12 cellular contexts compared by ENCODE assay signal in genomic region chr2:237791977-237792727, GRCh38. TPM values are rescaled to one million over a fixed set of nuclear protein-coding genes. Genes with fewer than 3 reads are reported as not detected.
DNase-seq lines count a peak whose midpoint lies in the region; ATAC-seq, FAIRE-seq and TF ChIP-seq lines count a peak whose summit lies in the region.
"Had no signal": no experiment of that assay in that cellular context is flagged by ENCODE, and none has a peak within 500 bp of the region (broad histone marks: within the 10 kb centered on the region; RNA-seq: fewer than 3 reads in every experiment).

No MANE protein-coding gene starts in this region.

- no peak for TF ChIP-seq CTCF in Calu3 (IDR thresholded peaks at IDR 0.05; ENCODE audit: unreplicated experiment)
- peak; percentile 42 for TF ChIP-seq CTCF in cardiac fibroblast (IDR thresholded peaks at IDR 0.05; ENCODE audit: low read depth, low read length)
- peak; percentile 78 for TF ChIP-seq CTCF in HepG2 (CRISPR knock-in tag; IDR thresholded peaks at IDR 0.05)

- no peaks in the 10 kb centered on the region for H3K27me3 ChIP-seq in HepG2 (ENCODE audit: control insufficient read depth in 1 of 2, insufficient read depth in 2 of 2, low read length in 2 of 2)
- no peaks in the 10 kb centered on the region for H3K27me3 ChIP-seq in Karpas-422 (ENCODE audit: low read length)

- H3K27ac Mint-ChIP-seq in Calu3 (ENCODE audit: unreplicated experiment), result no peak overlapping the region
- H3K27ac Mint-ChIP-seq: activated T-helper 1 cell treated with anti-CD3 and anti-CD28 coated beads, Interleukin-12 subunit alpha, Interleukin-12 subunit beta, Interleukin-2, Interleukin-4 antibody, amounts not matched to agents 30 ng/mL and 10 ng/mL and 1 ng/mL, durations not matched to agents 14 hours and 24 hours and 36 hours; natural killer cell treated with Interleukin-12 subunit alpha and Interleukin-12 subunit beta and Interleukin-15 and Interleukin-18, amount 100 ng/mL, for 72 hours had no signal

- BruUV-seq in Calu3 (replicated peaks; lab: Mats Ljungman, UMichigan) (TSS peak; percentile 19), HepG2 (replicated peaks; lab: Mats Ljungman, UMichigan) (no TSS peak)

- POLR2A ChIA-PET in HepG2 (lab: Yijun Ruan, JAX), result no interaction called here

- intact Hi-C loops in Calu3 (cut with micrococcal nuclease; ENCODE audit: unreplicated experiment) (no loop called here), HepG2 (cut with micrococcal nuclease; ENCODE audit: unreplicated experiment) (no loop called here), head of caudate nucleus (cut with DNase I) (no loop called here)

- ATAC-seq in HepG2 (peak; percentile 97), GM21723 (IDR thresholded peaks at IDR 0.05; ENCODE audit: unreplicated experiment) (no peak)
- ATAC-seq: natural killer cell treated with Interleukin-12 subunit alpha and Interleukin-12 subunit beta and Interleukin-15 and Interleukin-18, amount 100 ng/mL, for 72 hours had no signal

- no peaks in the 10 kb centered on the region for H3K79me2 ChIP-seq in HepG2 (ENCODE audit: insufficient read depth, low read length)
- H3K79me2 ChIP-seq in Karpas-422 (ENCODE audit: low read length), result no peaks in the 10 kb centered on the region

- peak; percentile 81 for FAIRE-seq in HepG2 (lab: Jason Lieb, UNC)

- TF ChIP-seq RAD21 in HepG2 (CRISPR knock-in tag; IDR thresholded peaks at IDR 0.05), result peak; percentile 61

- H3K36me3 ChIP-seq in HepG2 (replicated peaks in 1 of 2; ENCODE audit: control insufficient read depth in 1 of 2, insufficient read depth in 2 of 2, low read length in 2 of 2), result no peaks in the 10 kb centered on the region
- H3K36me3 ChIP-seq in Karpas-422 (ENCODE audit: insufficient read depth, low read length), result no peaks in the 10 kb centered on the region

- TF ChIP-seq POLR2A in HepG2 (IDR thresholded peaks at IDR 0.05; ENCODE audit: insufficient read depth in 1 of 2, low read depth in 2 of 2, low read length in 2 of 2), result no peak

- H3K9me3 ChIP-seq in HepG2 (ENCODE audit: low read length), result no peaks in the 10 kb centered on the region
- H3K9me3 ChIP-seq in Karpas-422 (ENCODE audit: low read length), result no peaks in the 10 kb centered on the region; the same call in 1 of the 2 replicates

- DNase-seq in Calu3 (peak; percentile 13), HuH-7.5 (ENCODE audit: low spot score) (peak; percentile 36), cardiac fibroblast (ENCODE audit: low read depth in 2 of 2) (peak; percentile 26 to 40), HepG2 (ENCODE audit: low spot score) (peak; percentile 77), head of caudate nucleus (no peak), Karpas-422 (no peak)
- DNase-seq in stimulated activated CD4-positive, alpha-beta T cell treated with anti-CD3 and anti-CD28 coated beads, Interleukin-4, amount 100 ng/mL, for 24 hours, result no peak
- DNase-seq: stimulated activated CD4-positive, alpha-beta T cell treated with anti-CD3 and anti-CD28 coated beads, Interleukin-2, amount 100 ng/mL, for 24 hours; T1000 had no signal

- WGBS in HepG2 (ENCODE audit: low lambda C conversion rate), result 30% methylated on average over 6 of the region's 6 CpGs

- peaks cover 13% of the 10 kb centered on the region for H3K4me1 ChIP-seq in HepG2 (ENCODE audit: insufficient read depth, low read length)
- H3K4me1 ChIP-seq in Karpas-422 (ENCODE audit: low read length), result no peaks in the 10 kb centered on the region

- CTCF ChIA-PET in Calu3 (lab: Charles Lee), result interaction anchor here (0.5 kb wide), 1 partner anchor 9 kb away, joined by 3 read pairs; no protein-coding TSS in a partner anchor
- CTCF ChIA-PET in HepG2 (lab: Yijun Ruan, JAX; ENCODE audit: low intra/inter-chr PET ratio, low total read pairs), result no interaction called here

- peaks cover under 1% of the 10 kb centered on the region for H3K36me3 Mint-ChIP-seq in Calu3 (ENCODE audit: insufficient read depth, unreplicated experiment)

- H3K27ac ChIP-seq in HepG2 (ENCODE audit: extremely low read length, insufficient read depth, low read length) (no peak overlapping the region), Karpas-422 (ENCODE audit: low read length) (no peak overlapping the region)

- no peak overlapping the region for H3K4me3 Mint-ChIP-seq in Calu3 (ENCODE audit: low read depth, unreplicated experiment)
- H3K4me3 Mint-ChIP-seq: activated T-helper 1 cell treated with anti-CD3 and anti-CD28 coated beads, Interleukin-12 subunit alpha, Interleukin-12 subunit beta, Interleukin-2, Interleukin-4 antibody, amounts not matched to agents 30 ng/mL and 10 ng/mL and 1 ng/mL, durations not matched to agents 14 hours and 24 hours and 36 hours; natural killer cell treated with Interleukin-12 subunit alpha and Interleukin-12 subunit beta and Interleukin-15 and Interleukin-18, amount 100 ng/mL, for 72 hours had no signal

- H3K4me3 ChIP-seq in cardiac fibroblast (replicated peaks in 1 of 2; ENCODE audit: low read depth in 2 of 2, low read length in 2 of 2) (no peak overlapping the region), HepG2 (replicated peaks in 1 of 3; ENCODE audit: insufficient read depth in 1 of 3, low read depth in 2 of 3, low read length in 3 of 3) (no peak overlapping the region), Karpas-422 (ENCODE audit: low read length) (no peak overlapping the region)

- H3K9ac ChIP-seq in HepG2 (ENCODE audit: insufficient read depth, low read depth, low read length) (no peak overlapping the region), Karpas-422 (ENCODE audit: low read length) (no peak overlapping the region)

- H3K9me2 ChIP-seq in Karpas-422 (replicated peaks; ENCODE audit: insufficient read depth, low read length), result no peaks in the 10 kb centered on the region

- H3K4me1 Mint-ChIP-seq in Calu3 (ENCODE audit: low read depth, unreplicated experiment), result no peaks in the 10 kb centered on the region

- H3K4me2 ChIP-seq in HepG2 (ENCODE audit: low read depth, low read length), result 0 out of 2 replicates have a peak overlapping the region, but pooled peaks have one; percentile 18
- no peak overlapping the region for H3K4me2 ChIP-seq in Karpas-422 (ENCODE audit: low read depth, low read length, poor library complexity, severe bottlenecking)

- no peaks in the 10 kb centered on the region for H3K27me3 Mint-ChIP-seq in Calu3 (ENCODE audit: unreplicated experiment)
- H3K27me3 Mint-ChIP-seq: natural killer cell treated with Interleukin-12 subunit alpha and Interleukin-12 subunit beta and Interleukin-15 and Interleukin-18, amount 100 ng/mL, for 72 hours had no signal

- no peaks in the 10 kb centered on the region for H3K9me3 Mint-ChIP-seq in Calu3 (ENCODE audit: low read depth, unreplicated experiment)
- H3K9me3 Mint-ChIP-seq: natural killer cell treated with Interleukin-12 subunit alpha and Interleukin-12 subunit beta and Interleukin-15 and Interleukin-18, amount 100 ng/mL, for 72 hours had no signal

- in situ Hi-C loops in HepG2 (cut with HindIII; ENCODE audit: extremely low pct_ligation_motif_present, low pct_unique_long_range_greater_than_20kb), result no loop called here

- H2AFZ ChIP-seq in HepG2 (ENCODE audit: low read length) (no peak overlapping the region), Karpas-422 (ENCODE audit: low read length) (no peak overlapping the region)

- TF ChIP-seq EP300 in HepG2 (IDR thresholded peaks at IDR 0.05; ENCODE audit: low read depth in 2 of 2, low read length in 2 of 2) (0 out of 4 replicates have a peak, but pooled peaks of 1 of the 2 experiments have one; percentile 25), HepG2 (CRISPR knock-in tag; IDR thresholded peaks at IDR 0.05; ENCODE audit: borderline replicate concordance) (no peak)

- H4K20me1 ChIP-seq in HepG2 (ENCODE audit: insufficient read depth, low read length) (no peaks in the 10 kb centered on the region), Karpas-422 (ENCODE audit: insufficient read depth, low read depth, low read length) (no peaks in the 10 kb centered on the region)

TF ChIP-seq in HepG2, 621 proteins besides CTCF, POLR2A, EP300 and RAD21 (continues in another document):
- TF ChIP-seq ZFP41 (CRISPR knock-in tag; IDR thresholded peaks at IDR 0.05; ENCODE audit: borderline replicate concordance) (no peak), HOXA9 (CRISPR knock-in tag; IDR thresholded peaks at IDR 0.05; ENCODE audit: borderline replicate concordance) (no peak), BORCS8-MEF2B (CRISPR knock-in tag; IDR thresholded peaks at IDR 0.05) (peak; percentile 37; the same call in 1 of the 2 replicates)

RNA-seq across cellular contexts. Expression of gene RBM44, which starts 6.4 kb away (rescaled TPM):
- total RNA-seq in Calu3 (2022) (0.56 and 1.0 TPM in 2 replicates), HepG2 (2016; rRNA removed; fragmentation: Illumina TruSeq; extraction: Trizol) (0.13 and 0.15 TPM in 2 replicates)
- 0.51 and 0.53 TPM in 2 replicates for total RNA-seq in HepG2 (2016; cell fraction: cytosol; rRNA removed; fragmentation: Illumina TruSeq; extraction: Trizol; ENCODE audit: low read depth)
- total RNA-seq in HepG2 (2016; cell fraction: insoluble cytoplasmic fraction; rRNA removed; fragmentation: Illumina TruSeq; extraction: Trizol), result 0.19 and 0.21 TPM in 2 replicates
- total RNA-seq in HepG2 (2016; cell fraction: membrane; rRNA removed; fragmentation: Illumina TruSeq; extraction: Trizol), result 0.10 and 0.37 TPM in 2 replicates
- total RNA-seq in HepG2 (2016; cell fraction: nucleus; rRNA removed; fragmentation: Illumina TruSeq; extraction: Trizol), result 0.59 and 0.60 TPM in 2 replicates
- 0.47 and 0.50 TPM in 2 replicates for polyA plus RNA-seq in HepG2 (2011; rRNA removed)
- polyA plus RNA-seq in HepG2 (2011; cell fraction: cytosol; rRNA removed), result 0.04 and 0.09 TPM in 2 replicates
- 0.68 and 0.96 TPM in 2 replicates for polyA plus RNA-seq in HepG2 (2011; cell fraction: nucleus; rRNA removed)
- polyA plus RNA-seq in HepG2 (2012), result 0.36 and 0.63 TPM in 2 replicates
- polyA plus RNA-seq in HepG2 (2016; cell fraction: cytosol; fragmentation: Illumina TruSeq; extraction: Trizol; ENCODE audit: low read depth), result not detected in 2 replicates
- 0.07 and 0.14 TPM in 2 replicates for polyA plus RNA-seq in HepG2 (2016; cell fraction: insoluble cytoplasmic fraction; fragmentation: Illumina TruSeq; extraction: Trizol; ENCODE audit: low read depth)
- polyA plus RNA-seq in HepG2 (2016; cell fraction: membrane; fragmentation: Illumina TruSeq; extraction: Trizol; ENCODE audit: low read depth), result 0.03 and 0.05 TPM in 2 replicates
- polyA plus RNA-seq in HepG2 (2016; cell fraction: nucleus; fragmentation: Illumina TruSeq; extraction: Trizol; ENCODE audit: insufficient read depth, low read depth), result 0.31 and 0.63 TPM in 2 replicates
- polyA minus RNA-seq in HepG2 (2011; rRNA and poly(A)+ RNA removed; ENCODE audit: low replicate concordance), result 0.02 and 0.19 TPM in 2 replicates
- polyA minus RNA-seq in HepG2 (2011; cell fraction: cytosol; rRNA and poly(A)+ RNA removed), result 0.26 TPM in 1 of 2 replicates, not detected in the other
- 2.2 and 2.9 TPM in 2 replicates for polyA minus RNA-seq in HepG2 (2011; cell fraction: nucleus; rRNA and poly(A)+ RNA removed)
- 0.07 and 1.2 TPM in 2 replicates for total RNA-seq in Karpas-422 (2014; rRNA removed; shearing (Covaris generic); ENCODE audit: low replicate concordance)

Comparison
In these comparisons a context has a peak if more than half of its experiments do, and no peak if none do; other contexts are left out.
1. DNase-seq: peak in Calu3 (single experiment), HuH-7.5 (single experiment), cardiac fibroblast (2 of 2) and HepG2 (single experiment); none in stimulated activated CD4-positive, alpha-beta T cell treated with anti-CD3 and anti-CD28 coated beads, Interleukin-4, amount 100 ng/mL, for 24 hours (single experiment), head of caudate nucleus (0 of 42) and Karpas-422 (single experiment).